ENCODE assay signal across 7 cellular contexts in genomic region chr3:56363720-56364119, GRCh38.
"Had no signal": no experiment of that assay in that cellular context is flagged by ENCODE, and none has a peak within 500 bp of the region (broad histone marks: within the 10 kb centered on the region; RNA-seq: fewer than 3 reads in every experiment).

No MANE protein-coding gene starts in this region.

- DNase-seq: GDM1, GF-D8 had no signal

- ATAC-seq: GM12878 had no signal

- FAIRE-seq: GM12878, GM12891, GM12892, GM18507, GM19239 had no signal

- H3K4me3 ChIP-seq: GM12878 had no signal
